In the genomic region with DNA sequence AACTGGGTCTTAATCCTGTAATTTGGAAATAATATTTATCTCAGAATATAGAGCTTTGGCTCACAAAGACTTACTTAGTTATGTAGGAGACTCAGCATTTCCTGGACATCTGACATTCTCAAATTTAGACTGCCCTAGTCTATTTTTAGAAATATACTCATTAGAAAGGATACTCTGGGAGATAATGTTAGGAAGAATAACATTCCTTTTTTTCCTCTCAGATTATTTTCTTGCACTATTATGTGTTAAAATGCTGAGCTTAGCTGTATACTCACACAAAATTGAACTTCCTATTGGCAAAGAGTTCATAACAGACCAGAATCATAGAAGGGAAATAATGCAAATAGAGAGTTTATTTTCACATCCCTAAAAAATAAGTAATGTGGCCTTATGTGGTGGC, we compare ENCODE assay signal across 24 cellular contexts.
"Had no signal": no experiment of that assay in that cellular context is flagged by ENCODE, and none has a peak within 500 bp of the region (broad histone marks: within the 10 kb centered on the region; RNA-seq: fewer than 3 reads in every experiment).

No MANE protein-coding gene starts in this region.

- H3K27ac ChIP-seq: SJSA1, SK-N-MC had no signal

- FAIRE-seq: RCC 7860 had no signal

- H3K4me1 ChIP-seq: SJSA1 had no signal

- H3K4me3 ChIP-seq: MG63, SJSA1, SK-N-MC had no signal

- H3K27me3 ChIP-seq: MG63, SJSA1 had no signal

- H3K9me3 ChIP-seq: MG63, SJSA1 had no signal

- DNase-seq: Karpas-422, KBM-7, MG63, NCI-H1092, NCI-H1105 treated with DMSO at 0.1 percent for 48 hours, NCI-H1417 treated with DMSO at 0.1 percent for 48 hours, NCI-H146, NCI-H1694 treated with DMSO at 0.1 percent for 48 hours, NCI-H1930, NCI-H2081, NCI-H2107, NCI-H2171, NCI-H226, NCI-H446, NCI-H510A, NCI-H524 treated with DMSO at 0.1 percent for 48 hours, NCI-H69, NCI-H774, Right ventricle myocardium superior, RPMI8226, SIG-M5 had no signal

- H3K36me3 ChIP-seq: MG63, SJSA1 had no signal
